Comparison of ENCODE assay signal across 2 cellular contexts in the genomic region with DNA sequence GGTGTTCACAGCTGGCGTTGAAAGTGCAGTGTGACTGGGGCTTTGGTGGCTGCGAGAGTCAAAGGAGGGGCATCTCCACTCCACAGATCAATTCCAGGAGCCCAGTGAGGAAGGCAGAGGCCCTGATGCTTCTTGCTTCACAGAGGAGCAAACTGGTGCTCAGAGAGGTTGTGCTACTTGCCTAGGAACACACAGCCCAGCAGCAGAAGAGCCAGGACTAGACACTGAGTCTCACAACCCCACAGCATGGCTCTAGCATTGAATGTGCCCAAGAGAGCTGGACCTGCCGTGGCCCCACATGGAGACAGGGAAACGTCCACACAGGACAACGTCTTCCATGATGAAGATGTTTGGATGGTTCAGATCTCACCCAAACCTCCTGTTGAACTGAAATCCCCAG.
A peak's percentile ranks its signal among the peaks of the same experiment; 100 is the strongest.
TF ChIP-seq lines count a peak whose summit lies in the region.

No MANE protein-coding gene starts in this region.

TF ChIP-seq in IMR-90, 13 proteins besides CTCF, POLR2A, EP300 and RAD21:
- TF ChIP-seq, protein P1, sequence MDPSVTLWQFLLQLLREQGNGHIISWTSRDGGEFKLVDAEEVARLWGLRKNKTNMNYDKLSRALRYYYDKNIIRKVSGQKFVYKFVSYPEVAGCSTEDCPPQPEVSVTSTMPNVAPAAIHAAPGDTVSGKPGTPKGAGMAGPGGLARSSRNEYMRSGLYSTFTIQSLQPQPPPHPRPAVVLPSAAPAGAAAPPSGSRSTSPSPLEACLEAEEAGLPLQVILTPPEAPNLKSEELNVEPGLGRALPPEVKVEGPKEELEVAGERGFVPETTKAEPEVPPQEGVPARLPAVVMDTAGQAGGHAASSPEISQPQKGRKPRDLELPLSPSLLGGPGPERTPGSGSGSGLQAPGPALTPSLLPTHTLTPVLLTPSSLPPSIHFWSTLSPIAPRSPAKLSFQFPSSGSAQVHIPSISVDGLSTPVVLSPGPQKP (IDR thresholded peaks at IDR 0.05; ENCODE audit: borderline replicate concordance, low read depth, low read length): no peak
- TF ChIP-seq BHLHE40 (IDR thresholded peaks at IDR 0.05; ENCODE audit: low read depth, low read length) (no peak), RCOR1 (IDR thresholded peaks at IDR 0.05; ENCODE audit: insufficient replicate concordance, low read length) (no peak), FOS (IDR thresholded peaks at IDR 0.05; ENCODE audit: low read depth, low read length) (no peak), CEBPB (IDR thresholded peaks at IDR 0.05; ENCODE audit: low read depth, low read length) (no peak), MAZ (IDR thresholded peaks at IDR 0.05; ENCODE audit: borderline replicate concordance, low read depth, low read length) (no peak), NFE2L2 (IDR thresholded peaks at IDR 0.05; ENCODE audit: low read depth, low read length) (no peak), MAFK (IDR thresholded peaks at IDR 0.05; ENCODE audit: low read depth, low read length) (no peak), MXI1 (IDR thresholded peaks at IDR 0.05; ENCODE audit: borderline replicate concordance, low read depth, low read length) (no peak), SMC3 (IDR thresholded peaks at IDR 0.05; ENCODE audit: low read depth, low read length) (no peak), CHD1 (IDR thresholded peaks at IDR 0.05; ENCODE audit: low read depth, low read length) (no peak), RFX5 (IDR thresholded peaks at IDR 0.05; ENCODE audit: low read depth, low read length) (no peak)
- TF ChIP-seq, protein P2, sequence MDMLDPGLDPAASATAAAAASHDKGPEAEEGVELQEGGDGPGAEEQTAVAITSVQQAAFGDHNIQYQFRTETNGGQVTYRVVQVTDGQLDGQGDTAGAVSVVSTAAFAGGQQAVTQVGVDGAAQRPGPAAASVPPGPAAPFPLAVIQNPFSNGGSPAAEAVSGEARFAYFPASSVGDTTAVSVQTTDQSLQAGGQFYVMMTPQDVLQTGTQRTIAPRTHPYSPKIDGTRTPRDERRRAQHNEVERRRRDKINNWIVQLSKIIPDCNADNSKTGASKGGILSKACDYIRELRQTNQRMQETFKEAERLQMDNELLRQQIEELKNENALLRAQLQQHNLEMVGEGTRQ (IDR thresholded peaks at IDR 0.05; ENCODE audit: low read depth, low read length): no peak

TF ChIP-seq in HepG2, 621 proteins besides CTCF, POLR2A, EP300 and RAD21:
- TF ChIP-seq ZNF768 (CRISPR knock-in tag; IDR thresholded peaks at IDR 0.05) (peak; percentile 94), MEIS1 (CRISPR knock-in tag; IDR thresholded peaks at IDR 0.05; ENCODE audit: borderline replicate concordance) (no peak), HOXA9 (CRISPR knock-in tag; IDR thresholded peaks at IDR 0.05; ENCODE audit: borderline replicate concordance) (no peak)
- TF ChIP-seq, protein P3, sequence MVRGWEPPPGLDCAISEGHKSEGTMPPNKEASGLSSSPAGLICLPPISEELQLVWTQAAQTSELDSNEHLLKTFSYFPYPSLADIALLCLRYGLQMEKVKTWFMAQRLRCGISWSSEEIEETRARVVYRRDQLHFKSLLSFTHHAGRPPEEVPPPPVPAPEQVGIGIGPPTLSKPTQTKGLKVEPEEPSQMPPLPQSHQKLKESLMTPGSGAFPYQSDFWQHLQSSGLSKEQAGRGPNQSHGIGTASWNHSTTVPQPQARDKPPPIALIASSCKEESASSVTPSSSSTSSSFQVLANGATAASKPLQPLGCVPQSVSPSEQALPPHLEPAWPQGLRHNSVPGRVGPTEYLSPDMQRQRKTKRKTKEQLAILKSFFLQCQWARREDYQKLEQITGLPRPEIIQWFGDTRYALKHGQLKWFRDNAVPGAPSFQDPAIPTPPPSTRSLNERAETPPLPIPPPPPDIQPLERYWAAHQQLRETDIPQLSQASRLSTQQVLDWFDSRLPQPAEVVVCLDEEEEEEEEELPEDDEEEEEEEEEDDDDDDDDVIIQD (CRISPR knock-in tag; IDR thresholded peaks at IDR 0.05; ENCODE audit: low read depth): no peak
- TF ChIP-seq, protein P4, sequence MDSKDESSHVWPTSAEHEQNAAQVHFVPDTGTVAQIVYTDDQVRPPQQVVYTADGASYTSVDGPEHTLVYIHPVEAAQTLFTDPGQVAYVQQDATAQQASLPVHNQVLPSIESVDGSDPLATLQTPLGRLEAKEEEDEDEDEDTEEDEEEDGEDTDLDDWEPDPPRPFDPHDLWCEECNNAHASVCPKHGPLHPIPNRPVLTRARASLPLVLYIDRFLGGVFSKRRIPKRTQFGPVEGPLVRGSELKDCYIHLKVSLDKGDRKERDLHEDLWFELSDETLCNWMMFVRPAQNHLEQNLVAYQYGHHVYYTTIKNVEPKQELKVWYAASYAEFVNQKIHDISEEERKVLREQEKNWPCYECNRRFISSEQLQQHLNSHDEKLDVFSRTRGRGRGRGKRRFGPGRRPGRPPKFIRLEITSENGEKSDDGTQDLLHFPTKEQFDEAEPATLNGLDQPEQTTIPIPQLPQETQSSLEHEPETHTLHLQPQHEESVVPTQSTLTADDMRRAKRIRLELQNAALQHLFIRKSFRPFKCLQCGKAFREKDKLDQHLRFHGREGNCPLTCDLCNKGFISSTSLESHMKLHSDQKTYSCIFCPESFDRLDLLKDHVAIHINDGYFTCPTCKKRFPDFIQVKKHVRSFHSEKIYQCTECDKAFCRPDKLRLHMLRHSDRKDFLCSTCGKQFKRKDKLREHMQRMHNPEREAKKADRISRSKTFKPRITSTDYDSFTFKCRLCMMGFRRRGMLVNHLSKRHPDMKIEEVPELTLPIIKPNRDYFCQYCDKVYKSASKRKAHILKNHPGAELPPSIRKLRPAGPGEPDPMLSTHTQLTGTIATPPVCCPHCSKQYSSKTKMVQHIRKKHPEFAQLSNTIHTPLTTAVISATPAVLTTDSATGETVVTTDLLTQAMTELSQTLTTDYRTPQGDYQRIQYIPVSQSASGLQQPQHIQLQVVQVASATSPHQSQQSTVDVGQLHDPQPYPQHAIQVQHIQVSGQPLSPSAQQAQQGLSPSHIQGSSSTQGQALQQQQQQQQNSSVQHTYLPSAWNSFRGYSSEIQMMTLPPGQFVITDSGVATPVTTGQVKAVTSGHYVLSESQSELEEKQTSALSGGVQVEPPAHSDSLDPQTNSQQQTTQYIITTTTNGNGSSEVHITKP (CRISPR knock-in tag; IDR thresholded peaks at IDR 0.05; ENCODE audit: low read depth): no peak
- TF ChIP-seq, protein P5, sequence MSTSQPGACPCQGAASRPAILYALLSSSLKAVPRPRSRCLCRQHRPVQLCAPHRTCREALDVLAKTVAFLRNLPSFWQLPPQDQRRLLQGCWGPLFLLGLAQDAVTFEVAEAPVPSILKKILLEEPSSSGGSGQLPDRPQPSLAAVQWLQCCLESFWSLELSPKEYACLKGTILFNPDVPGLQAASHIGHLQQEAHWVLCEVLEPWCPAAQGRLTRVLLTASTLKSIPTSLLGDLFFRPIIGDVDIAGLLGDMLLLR (CRISPR knock-in tag; IDR thresholded peaks at IDR 0.05): no peak
